11 cellular contexts compared by ENCODE assay signal in genomic region chr21:41361053-41361785, GRCh38. TPM values are rescaled to one million over a fixed set of nuclear protein-coding genes. Genes with fewer than 3 reads are reported as not detected.
DNase-seq lines count a peak whose midpoint lies in the region; ATAC-seq, FAIRE-seq and TF ChIP-seq lines count a peak whose summit lies in the region.
"Had no signal": no experiment of that assay in that cellular context is flagged by ENCODE, and none has a peak within 500 bp of the region (broad histone marks: within the 10 kb centered on the region; RNA-seq: fewer than 3 reads in every experiment).

No MANE protein-coding gene starts in this region.

- H3K27ac ChIP-seq in lower lobe of right lung, result peak overlapping the region; percentile 90
- H3K27ac ChIP-seq in tibial artery, result peak overlapping the region; percentile 40 to 51
- H3K27ac ChIP-seq: C4-2B had no signal

- H3K36me3 ChIP-seq in lower lobe of right lung (no peaks in the 10 kb centered on the region), tibial artery (no peaks in the 10 kb centered on the region)
- H3K36me3 ChIP-seq: adrenal gland had no signal

- peaks cover 30% of the 10 kb centered on the region for H3K4me1 Mint-ChIP-seq in activated T-cell treated with anti-CD3 and anti-CD28 coated beads, Interleukin-2, amount 50 U/mL, for 72 hours (ENCODE audit: low read depth)
- H3K4me1 Mint-ChIP-seq in activated CD8-positive, alpha-beta T cell treated with anti-CD3 and anti-CD28 coated beads for 36 hours (ENCODE audit: low read depth), result peaks cover 37% of the 10 kb centered on the region

- ATAC-seq in activated T-cell treated with anti-CD3 and anti-CD28 coated beads, Interleukin-2, amount 50 U/mL, for 72 hours (replicated peaks in 1 of 2), result peak in 1 of 2 donors; percentile 3
- no peak for ATAC-seq in activated CD8-positive, alpha-beta T cell treated with anti-CD3 and anti-CD28 coated beads for 36 hours
- no peak for ATAC-seq in lower lobe of right lung

- H3K36me3 Mint-ChIP-seq in activated T-cell treated with anti-CD3 and anti-CD28 coated beads, Interleukin-2, amount 50 U/mL, for 72 hours (ENCODE audit: insufficient read depth in 2 of 2), result peaks cover 0 to 4% of the 10 kb centered on the region in 2 donors
- H3K36me3 Mint-ChIP-seq in activated CD8-positive, alpha-beta T cell treated with anti-CD3 and anti-CD28 coated beads for 36 hours (ENCODE audit: low read depth), result peaks cover 3% of the 10 kb centered on the region

- DNase-seq in activated T-cell treated with anti-CD3 and anti-CD28 coated beads, Interleukin-2, amount 50 U/mL, for 72 hours, result no peak
- DNase-seq in activated T-cell treated with anti-CD3 and anti-CD28 coated beads, Interleukin-2, amount 50 U/mL, for 48 hours, result no peak
- DNase-seq in activated CD8-positive, alpha-beta T cell treated with anti-CD3 and anti-CD28 coated beads for 36 hours, result no peak
- DNase-seq in lower lobe of right lung (no peak), tibial artery (no peak), GM12892 (ENCODE audit: insufficient read length) (no peak), COLO829 (ENCODE audit: low spot score) (no peak), HK-2 (ENCODE audit: unreplicated experiment) (no peak)

- FAIRE-seq in GM12892 (lab: Jason Lieb, UNC), result no peak

- no peak for TF ChIP-seq POLR2A in GM12892 (IDR thresholded peaks at IDR 0.05; ENCODE audit: low read depth, low read length)

- H3K27me3 Mint-ChIP-seq in activated T-cell treated with anti-CD3 and anti-CD28 coated beads, Interleukin-2, amount 50 U/mL, for 72 hours (ENCODE audit: low read depth), result no peaks in the 10 kb centered on the region
- H3K27me3 Mint-ChIP-seq in activated CD8-positive, alpha-beta T cell treated with anti-CD3 and anti-CD28 coated beads for 36 hours, result no peaks in the 10 kb centered on the region

- H3K4me1 ChIP-seq in lower lobe of right lung (peaks cover 22% of the 10 kb centered on the region), tibial artery (peaks cover 0 to 11% (median 0%) of the 10 kb centered on the region in 4 donors)
- H3K4me1 ChIP-seq: adrenal gland had no signal

- H3K4me3 ChIP-seq in lower lobe of right lung, result peak overlapping the region; percentile 50
- peak overlapping the region; percentile 35 to 38 for H3K4me3 ChIP-seq in tibial artery

- H3K9me3 ChIP-seq in lower lobe of right lung (no peaks in the 10 kb centered on the region), tibial artery (no peaks in the 10 kb centered on the region)
- H3K9me3 ChIP-seq: adrenal gland had no signal

- H3K27me3 ChIP-seq in lower lobe of right lung (ENCODE audit: low read depth), result no peaks in the 10 kb centered on the region
- H3K27me3 ChIP-seq in tibial artery, result no peaks in the 10 kb centered on the region
- H3K27me3 ChIP-seq: adrenal gland had no signal

- intact Hi-C loops in activated CD8-positive, alpha-beta T cell treated with anti-CD3 and anti-CD28 coated beads for 36 hours (cut with micrococcal nuclease), result no loop called here
- intact Hi-C loops in lower lobe of right lung (cut with DNase I) (no loop called here), tibial artery (cut with DNase I; ENCODE audit: low total_unique reads) (no loop called here)

- no peak for TF ChIP-seq CTCF in activated CD8-positive, alpha-beta T cell treated with anti-CD3 and anti-CD28 coated beads for 36 hours (IDR thresholded peaks at IDR 0.05)
- TF ChIP-seq CTCF in lower lobe of right lung (IDR thresholded peaks at IDR 0.05) (no peak), tibial artery (IDR thresholded peaks at IDR 0.05) (no peak)

- POLR2A ChIA-PET in activated CD8-positive, alpha-beta T cell treated with anti-CD3 and anti-CD28 coated beads for 36 hours (lab: Charles Lee), result interaction anchor here (0.6 to 1.9 kb wide), 5 partner anchors 9 to 67 kb away, joined by 3 to 10 read pairs (median 3); partner anchors contain the start of gene MX1

- H3K4me3 Mint-ChIP-seq in activated T-cell treated with anti-CD3 and anti-CD28 coated beads, Interleukin-2, amount 50 U/mL, for 72 hours, result peak overlapping the region; percentile 80 to 91
- H3K4me3 Mint-ChIP-seq in activated CD8-positive, alpha-beta T cell treated with anti-CD3 and anti-CD28 coated beads for 36 hours, result peak overlapping the region; percentile 72

- H3K9me3 Mint-ChIP-seq in activated T-cell treated with anti-CD3 and anti-CD28 coated beads, Interleukin-2, amount 50 U/mL, for 72 hours, result no peaks in the 10 kb centered on the region
- H3K9me3 Mint-ChIP-seq in activated CD8-positive, alpha-beta T cell treated with anti-CD3 and anti-CD28 coated beads for 36 hours, result no peaks in the 10 kb centered on the region

- CTCF ChIA-PET in activated CD8-positive, alpha-beta T cell treated with anti-CD3 and anti-CD28 coated beads for 36 hours (lab: Charles Lee), result interaction anchor here (1.0 to 1.1 kb wide), 2 partner anchors 76 to 78 kb away, joined by 3 to 4 read pairs; no protein-coding TSS in a partner anchor

- peak overlapping the region; percentile 85 for H3K27ac Mint-ChIP-seq in activated T-cell treated with anti-CD3 and anti-CD28 coated beads, Interleukin-2, amount 50 U/mL, for 72 hours
- peak overlapping the region; percentile 96 for H3K27ac Mint-ChIP-seq in activated CD8-positive, alpha-beta T cell treated with anti-CD3 and anti-CD28 coated beads for 36 hours

RNA-seq across cellular contexts. Expression of gene MX2, which starts 0.6 kb away (rescaled TPM):
- 10 to 100 TPM; 30.1 to 47.9 TPM for total RNA-seq in activated T-cell treated with anti-CD3 and anti-CD28 coated beads, Interleukin-2, amount 50 U/mL, for 72 hours
- 10 to 100 TPM in 1 of 2 experiments, 1 to 10 TPM in 1; 9.2 to 10.3 TPM for total RNA-seq in activated CD8-positive, alpha-beta T cell treated with anti-CD3 and anti-CD28 coated beads for 36 hours
- total RNA-seq in lower lobe of right lung, result 35.5 TPM
- polyA plus RNA-seq in GM12892 (2012; ENCODE audit: missing spikeins), result 50.1 TPM

RNA-seq across cellular contexts. Expression of gene FAM3B, which starts 44.6 kb away (rescaled TPM):
- total RNA-seq in activated T-cell treated with anti-CD3 and anti-CD28 coated beads, Interleukin-2, amount 50 U/mL, for 72 hours, result not detected
- not detected for total RNA-seq in activated CD8-positive, alpha-beta T cell treated with anti-CD3 and anti-CD28 coated beads for 36 hours
- total RNA-seq in lower lobe of right lung, result 4.8 TPM
- polyA plus RNA-seq in GM12892 (2012; ENCODE audit: missing spikeins), result not detected
- total RNA-seq: RPMI7951 had no signal
